Comparison of ENCODE assay signal across 2 cellular contexts in the genomic region with DNA sequence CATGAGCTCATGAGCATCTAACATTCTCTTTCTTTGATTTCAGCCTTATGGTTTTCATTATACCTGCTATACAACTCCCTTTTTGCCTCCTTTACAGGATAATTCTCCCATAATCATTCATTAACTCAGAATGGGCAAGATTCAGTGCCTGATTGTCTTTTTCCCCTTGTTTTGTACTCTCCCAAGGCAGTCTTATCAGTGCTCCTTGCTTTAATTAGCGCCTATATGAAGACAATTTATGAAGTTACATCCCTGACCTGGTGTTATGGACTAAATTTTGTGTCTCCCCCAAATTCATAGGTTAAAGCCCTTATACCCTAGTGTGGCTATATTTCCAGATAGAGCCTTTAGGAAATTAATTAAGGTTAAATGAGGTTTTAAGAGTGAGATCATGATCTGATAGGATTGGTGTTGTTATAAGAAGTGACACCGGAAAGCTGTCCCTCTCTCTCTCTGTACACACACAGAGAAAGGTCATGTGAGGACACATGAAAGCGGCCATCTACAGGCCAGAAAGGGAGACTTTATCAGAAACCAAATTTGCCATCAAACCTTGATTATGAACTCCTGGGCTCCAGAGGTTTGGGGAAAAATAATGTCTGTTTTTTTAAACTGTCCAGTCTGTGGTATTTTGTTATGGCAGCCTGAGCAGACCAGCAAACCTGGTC.
TF ChIP-seq lines count a peak whose summit lies in the region.

No MANE protein-coding gene starts in this region.

TF ChIP-seq in SK-N-SH, 30 proteins besides CTCF, POLR2A, EP300 and RAD21 (continued from another document):
- TF ChIP-seq, protein P1, sequence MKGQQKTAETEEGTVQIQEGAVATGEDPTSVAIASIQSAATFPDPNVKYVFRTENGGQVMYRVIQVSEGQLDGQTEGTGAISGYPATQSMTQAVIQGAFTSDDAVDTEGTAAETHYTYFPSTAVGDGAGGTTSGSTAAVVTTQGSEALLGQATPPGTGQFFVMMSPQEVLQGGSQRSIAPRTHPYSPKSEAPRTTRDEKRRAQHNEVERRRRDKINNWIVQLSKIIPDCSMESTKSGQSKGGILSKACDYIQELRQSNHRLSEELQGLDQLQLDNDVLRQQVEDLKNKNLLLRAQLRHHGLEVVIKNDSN (IDR thresholded peaks at IDR 0.05; ENCODE audit: borderline replicate concordance, low read depth): no peak

TF ChIP-seq in SK-N-SH treated with all-trans-retinoic acid at 6 μM for 48 hours, 23 proteins besides CTCF, POLR2A, EP300 and RAD21 (continued from another document):
- TF ChIP-seq, protein P2, sequence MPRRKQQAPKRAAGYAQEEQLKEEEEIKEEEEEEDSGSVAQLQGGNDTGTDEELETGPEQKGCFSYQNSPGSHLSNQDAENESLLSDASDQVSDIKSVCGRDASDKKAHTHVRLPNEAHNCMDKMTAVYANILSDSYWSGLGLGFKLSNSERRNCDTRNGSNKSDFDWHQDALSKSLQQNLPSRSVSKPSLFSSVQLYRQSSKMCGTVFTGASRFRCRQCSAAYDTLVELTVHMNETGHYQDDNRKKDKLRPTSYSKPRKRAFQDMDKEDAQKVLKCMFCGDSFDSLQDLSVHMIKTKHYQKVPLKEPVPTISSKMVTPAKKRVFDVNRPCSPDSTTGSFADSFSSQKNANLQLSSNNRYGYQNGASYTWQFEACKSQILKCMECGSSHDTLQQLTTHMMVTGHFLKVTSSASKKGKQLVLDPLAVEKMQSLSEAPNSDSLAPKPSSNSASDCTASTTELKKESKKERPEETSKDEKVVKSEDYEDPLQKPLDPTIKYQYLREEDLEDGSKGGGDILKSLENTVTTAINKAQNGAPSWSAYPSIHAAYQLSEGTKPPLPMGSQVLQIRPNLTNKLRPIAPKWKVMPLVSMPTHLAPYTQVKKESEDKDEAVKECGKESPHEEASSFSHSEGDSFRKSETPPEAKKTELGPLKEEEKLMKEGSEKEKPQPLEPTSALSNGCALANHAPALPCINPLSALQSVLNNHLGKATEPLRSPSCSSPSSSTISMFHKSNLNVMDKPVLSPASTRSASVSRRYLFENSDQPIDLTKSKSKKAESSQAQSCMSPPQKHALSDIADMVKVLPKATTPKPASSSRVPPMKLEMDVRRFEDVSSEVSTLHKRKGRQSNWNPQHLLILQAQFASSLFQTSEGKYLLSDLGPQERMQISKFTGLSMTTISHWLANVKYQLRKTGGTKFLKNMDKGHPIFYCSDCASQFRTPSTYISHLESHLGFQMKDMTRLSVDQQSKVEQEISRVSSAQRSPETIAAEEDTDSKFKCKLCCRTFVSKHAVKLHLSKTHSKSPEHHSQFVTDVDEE (CRISPR knock-in tag; IDR thresholded peaks at IDR 0.05): no peak
TF ChIP-seq in SK-N-SH treated with all-trans-retinoic acid at 6 μM for 48 hours: peak in this region for 0.
